ENCODE assay signal across 8 cellular contexts in genomic region chr15:31344824-31345605, GRCh38. TPM values are rescaled to one million over a fixed set of nuclear protein-coding genes. Genes with fewer than 3 reads are reported as not detected.
A peak's percentile ranks its signal among the peaks of the same experiment; 100 is the strongest.
DNase-seq lines count a peak whose midpoint lies in the region; ATAC-seq and TF ChIP-seq lines count a peak whose summit lies in the region.

No MANE protein-coding gene starts in this region.

- TF ChIP-seq CTCF in osteoblast (IDR thresholded peaks at IDR 0.05; ENCODE audit: extremely low read depth, low read depth, low read length): no peak

- H3K4me2 ChIP-seq in osteoblast (ENCODE audit: insufficient read depth, low read length): no peak overlapping the region

- ATAC-seq in GM19023 (IDR thresholded peaks at IDR 0.05; ENCODE audit: unreplicated experiment) (peak; percentile 35), HG03103 (IDR thresholded peaks at IDR 0.05; ENCODE audit: low read depth, unreplicated experiment) (peak; percentile 36)

- H3K36me3 ChIP-seq in adipocyte (ENCODE audit: control insufficient read depth, insufficient read depth, low read length, severe bottlenecking) (peaks cover 5% of the 10 kb centered on the region), osteoblast (ENCODE audit: insufficient read depth, low read length) (no peaks in the 10 kb centered on the region)

- H3K4me1 ChIP-seq in adipocyte (ENCODE audit: control insufficient read depth, insufficient read depth, low read length) (peaks cover 56% of the 10 kb centered on the region), osteoblast (ENCODE audit: insufficient read depth, low read length) (no peaks in the 10 kb centered on the region)

- no peak overlapping the region for H2AFZ ChIP-seq in osteoblast (ENCODE audit: low read length)

- peak overlapping the region; percentile 65 for H3K9ac ChIP-seq in adipocyte (ENCODE audit: low read length)

- no peaks in the 10 kb centered on the region for H3K9me3 ChIP-seq in adipocyte (ENCODE audit: control insufficient read depth, low read length)
- no peaks in the 10 kb centered on the region for H3K9me3 ChIP-seq in osteoblast (ENCODE audit: low read depth, low read length)

- H3K27ac ChIP-seq in osteoblast (ENCODE audit: low read depth, low read length): no peak overlapping the region

- H4K20me1 ChIP-seq in osteoblast (ENCODE audit: insufficient read depth, low read length): peaks cover 71% of the 10 kb centered on the region

- DNase-seq in adipocyte (ENCODE audit: low read depth): no peak
- peak; percentile 79 for DNase-seq in osteoblast (ENCODE audit: insufficient read length, low spot score, missing footprints)
- DNase-seq in NCI-H2081 (lab: John Stamatoyannopoulos, UW): no peak
- DNase-seq in pons (ENCODE audit: low spot score): no peak
- no peak for DNase-seq in glomerular visceral epithelial cell (ENCODE audit: extremely low spot score)
- DNase-seq in NCI-H2029 treated with DMSO at 0.1 percent for 48 hours (lab: John Stamatoyannopoulos, UW): no peak

- peak overlapping the region; percentile 8 for H3K4me3 ChIP-seq in adipocyte (ENCODE audit: low read length)
- H3K4me3 ChIP-seq in osteoblast (ENCODE audit: insufficient read depth, low read length): no peak overlapping the region

- H3K27me3 ChIP-seq in adipocyte (replicated peaks; ENCODE audit: control insufficient read depth, insufficient read depth, low read length): no peaks in the 10 kb centered on the region
- H3K27me3 ChIP-seq in osteoblast (ENCODE audit: insufficient read depth, low read length): no peaks in the 10 kb centered on the region

- peaks cover 100% of the 10 kb centered on the region for H3K79me2 ChIP-seq in osteoblast (ENCODE audit: insufficient read depth, low read length)

RNA-seq across cellular contexts. Expression of gene KLF13, which starts 18.4 kb away (rescaled TPM):
- total RNA-seq in osteoblast: 53.3 and 58.6 TPM in 2 replicates
